1 cellular context compared by ENCODE assay signal in genomic region chr19:2273356-2274184, GRCh38.
TF ChIP-seq lines count a peak whose summit lies in the region.

No MANE protein-coding gene starts in this region.

TF ChIP-seq in HepG2, 621 proteins besides CTCF, POLR2A, EP300 and RAD21 (continued from another document and continues in another):
- TF ChIP-seq GPBP1L1 (CRISPR knock-in tag; IDR thresholded peaks at IDR 0.05) (no peak), GTF3A (CRISPR knock-in tag; conservative IDR thresholded peaks at IDR 0.05) (no peak), AHDC1 (CRISPR knock-in tag; IDR thresholded peaks at IDR 0.05; ENCODE audit: borderline replicate concordance) (no peak; the same call in 1 of the 2 replicates), KMT2A (CRISPR knock-in tag; IDR thresholded peaks at IDR 0.05) (peak; percentile 86), MEIS1 (CRISPR knock-in tag; IDR thresholded peaks at IDR 0.05; ENCODE audit: borderline replicate concordance) (no peak), MYNN (CRISPR knock-in tag; IDR thresholded peaks at IDR 0.05; ENCODE audit: low read depth) (peak; percentile 88; the same call in 1 of the 2 replicates), ZNF563 (CRISPR knock-in tag; IDR thresholded peaks at IDR 0.05) (peak; percentile 84; the same call in 1 of the 2 replicates), ZNF891 (CRISPR knock-in tag; IDR thresholded peaks at IDR 0.05) (peak; percentile 38; the same call in 1 of the 2 replicates), PHF8 (CRISPR knock-in tag; IDR thresholded peaks at IDR 0.05) (peak; percentile 52), HNRNPH1 (optimal IDR thresholded peaks at IDR 0.05; ENCODE audit: low read depth, low read length) (no peak), ZNF318 (CRISPR knock-in tag; IDR thresholded peaks at IDR 0.05) (peak; percentile 99), MED8 (CRISPR knock-in tag; IDR thresholded peaks at IDR 0.05; ENCODE audit: insufficient replicate concordance) (peak; percentile 57), RFXANK (CRISPR knock-in tag; IDR thresholded peaks at IDR 0.05) (no peak), ZMYM4 (CRISPR knock-in tag; IDR thresholded peaks at IDR 0.05) (peak; percentile 66; the same call in 1 of the 2 replicates), ZNF549 (CRISPR knock-in tag; IDR thresholded peaks at IDR 0.05) (no peak), IRF2 (CRISPR knock-in tag; IDR thresholded peaks at IDR 0.05) (peak; percentile 68), ZNF766 (CRISPR knock-in tag; IDR thresholded peaks at IDR 0.05; ENCODE audit: borderline replicate concordance) (no peak), NRL (CRISPR knock-in tag; IDR thresholded peaks at IDR 0.05; ENCODE audit: borderline replicate concordance) (no peak), NFYB (CRISPR knock-in tag; IDR thresholded peaks at IDR 0.05) (peak; percentile 28; the same call in 1 of the 2 replicates), U2AF1 (optimal IDR thresholded peaks at IDR 0.05; ENCODE audit: low read depth, low read length) (peak; percentile 79), MTERF4 (CRISPR knock-in tag; IDR thresholded peaks at IDR 0.05) (peak; percentile 59; the same call in 1 of the 2 replicates), ZNF280B (CRISPR knock-in tag; IDR thresholded peaks at IDR 0.05; ENCODE audit: borderline replicate concordance) (no peak; the same call in 1 of the 2 replicates), ISL2 (CRISPR knock-in tag; IDR thresholded peaks at IDR 0.05) (peak; percentile 63), ARID4A (CRISPR knock-in tag; IDR thresholded peaks at IDR 0.05; ENCODE audit: borderline replicate concordance) (peak; percentile 86; the same call in 1 of the 2 replicates), ZNF574 (CRISPR knock-in tag; IDR thresholded peaks at IDR 0.05) (peak; percentile 94), ZNF264 (CRISPR knock-in tag; IDR thresholded peaks at IDR 0.05) (0 out of 2 replicates have a peak, but pooled peaks have one; percentile 63), MATR3 (CRISPR knock-in tag; IDR thresholded peaks at IDR 0.05) (no peak), ZNF768 (CRISPR knock-in tag; IDR thresholded peaks at IDR 0.05) (peak; percentile 56; the same call in 1 of the 2 replicates), LCORL (IDR thresholded peaks at IDR 0.05) (no peak), LCORL (CRISPR knock-in tag; IDR thresholded peaks at IDR 0.05) (peak; percentile 85), ZNF205 (CRISPR knock-in tag; IDR thresholded peaks at IDR 0.05) (0 out of 2 replicates have a peak, but pooled peaks have one; percentile 44)
